Comparison of ENCODE assay signal across 19 cellular contexts in genomic region chr19:46022431-46023310, GRCh38. TPM values are rescaled to one million over a fixed set of nuclear protein-coding genes. Genes with fewer than 3 reads are reported as not detected.
DNase-seq lines count a peak whose midpoint lies in the region; ATAC-seq and TF ChIP-seq lines count a peak whose summit lies in the region.
"Had no signal": no experiment of that assay in that cellular context is flagged by ENCODE, and none has a peak within 500 bp of the region (broad histone marks: within the 10 kb centered on the region; RNA-seq: fewer than 3 reads in every experiment).

Gene PGLYRP1 (minus strand): TSS chr19:46023053. CDS start chr19:46023021, 32 bp downstream.

- POLR2A ChIA-PET in CD4-positive, alpha-beta T cell (lab: Charles Lee), result interaction anchor here (0.5 kb wide), 1 partner anchor 166 kb away, joined by 3 read pairs; no protein-coding TSS in a partner anchor

- H3K4me3 Mint-ChIP-seq in CD4-positive, alpha-beta T cell, result peak within 1 kb of the TSS; percentile 45
- H3K4me3 Mint-ChIP-seq: activated CD4-positive, alpha-beta T cell treated with anti-CD3 and anti-CD28 coated beads, Interleukin-2, amount 10 ng/mL, durations not matched to agents 7 days and 5 days; brain; T-helper 1 cell treated with Interleukin-12 subunit alpha and Interleukin-12 subunit beta and Interleukin-4 antibody, amounts not matched to agents 30 μg/mL and 1 μg/mL, for 36 hours had no signal

- H3K27ac Mint-ChIP-seq in CD4-positive, alpha-beta T cell, result no peak within 1 kb of the TSS
- H3K27ac Mint-ChIP-seq: activated CD4-positive, alpha-beta T cell treated with anti-CD3 and anti-CD28 coated beads, Interleukin-2, amount 10 ng/mL, durations not matched to agents 7 days and 5 days; T-helper 1 cell treated with Interleukin-12 subunit alpha and Interleukin-12 subunit beta and Interleukin-4 antibody, amounts not matched to agents 30 μg/mL and 1 μg/mL, for 36 hours had no signal

- CTCF ChIA-PET in CD4-positive, alpha-beta T cell (lab: Charles Lee), result no interaction called here

- no peak for ATAC-seq in CD4-positive, alpha-beta T cell (ENCODE audit: poor library complexity)
- ATAC-seq in left lobe of liver (no peak), HG02970 (IDR thresholded peaks at IDR 0.05; ENCODE audit: low FRiP score, unreplicated experiment) (no peak)
- ATAC-seq: left ventricle myocardium superior, Panc1 had no signal

- no peak within 1 kb of the TSS for H3K27ac ChIP-seq in CD4-positive, alpha-beta T cell (ENCODE audit: low read depth, low read length)
- no peak within 1 kb of the TSS for H3K27ac ChIP-seq in sigmoid colon
- H3K27ac ChIP-seq: colonic mucosa, testis had no signal

- no peaks in the 10 kb centered on the region for H3K36me3 Mint-ChIP-seq in CD4-positive, alpha-beta T cell (ENCODE audit: low read depth)

- no peak for DNase-seq in CD4-positive, alpha-beta T cell
- DNase-seq in NB4 (ENCODE audit: low read depth) (peak; percentile 20), left lobe of liver (ENCODE audit: low spot score) (peak; percentile 45), sigmoid colon (peak; percentile 65), HPDE6-E6E7 (ENCODE audit: extremely low spot score) (no peak), DMS153 (lab: John Stamatoyannopoulos, UW) (no peak)
- DNase-seq: activated CD4-positive, alpha-beta T cell treated with anti-CD3 and anti-CD28 coated beads, Interleukin-2, amount 10 ng/mL, durations not matched to agents 7 days and 5 days; activated gamma-delta T cell; colonic mucosa; DND-41; left ventricle myocardium superior; NCI-H1417; NCI-H774 had no signal

- H3K4me1 Mint-ChIP-seq in CD4-positive, alpha-beta T cell (ENCODE audit: low read depth), result peaks cover 18% of the 10 kb centered on the region

- TF ChIP-seq CTCF in CD4-positive, alpha-beta T cell (IDR thresholded peaks at IDR 0.05), result no peak
- TF ChIP-seq CTCF in NB4 (IDR thresholded peaks at IDR 0.05; ENCODE audit: low read depth, low read length) (no peak), sigmoid colon (IDR thresholded peaks at IDR 0.05) (no peak)

- intact Hi-C loops in CD4-positive, alpha-beta T cell (cut with DNase I, micrococcal nuclease), result no loop called here
- intact Hi-C loops in sigmoid colon (cut with DNase I), result no loop called here

- H3K36me3 ChIP-seq in sigmoid colon, result no peaks in the 10 kb centered on the region
- H3K36me3 ChIP-seq: colonic mucosa had no signal

- H3K4me1 ChIP-seq in sigmoid colon, result no peaks in the 10 kb centered on the region
- H3K4me1 ChIP-seq: colonic mucosa, testis had no signal

- H3K27me3 ChIP-seq in CD4-positive, alpha-beta T cell (ENCODE audit: control insufficient read depth, insufficient read depth, low read length), result peaks cover 6% of the 10 kb centered on the region
- H3K27me3 ChIP-seq in sigmoid colon, result peaks cover 11 to 55% (median 35%) of the 10 kb centered on the region in 3 donors
- H3K27me3 ChIP-seq: testis had no signal

- WGBS in sigmoid colon, 2 donors, result 24 to 37% methylated on average over 47 of the region's 47 CpGs

- no peaks in the 10 kb centered on the region for H3K9me3 ChIP-seq in CD4-positive, alpha-beta T cell (ENCODE audit: control insufficient read depth, low read length)
- no peaks in the 10 kb centered on the region for H3K9me3 ChIP-seq in sigmoid colon
- H3K9me3 ChIP-seq: colonic mucosa, testis had no signal

- TF ChIP-seq POLR2A in NB4 (IDR thresholded peaks at IDR 0.05; ENCODE audit: extremely low read depth, insufficient read length), result no peak
- no peak for TF ChIP-seq POLR2A in sigmoid colon (IDR thresholded peaks at IDR 0.05)

- TF ChIP-seq EP300 in sigmoid colon (IDR thresholded peaks at IDR 0.05), result no peak

- no peak within 1 kb of the TSS for H3K4me3 ChIP-seq in NB4 (ENCODE audit: low read depth, low read length)
- no peak within 1 kb of the TSS for H3K4me3 ChIP-seq in sigmoid colon
- H3K4me3 ChIP-seq: colonic mucosa, testis had no signal

- no peaks in the 10 kb centered on the region for H3K9me3 Mint-ChIP-seq in CD4-positive, alpha-beta T cell
- H3K9me3 Mint-ChIP-seq: activated CD4-positive, alpha-beta T cell treated with anti-CD3 and anti-CD28 coated beads, Interleukin-2, amount 10 ng/mL, durations not matched to agents 7 days and 5 days; T-helper 1 cell treated with Interleukin-12 subunit alpha and Interleukin-12 subunit beta and Interleukin-4 antibody, amounts not matched to agents 30 μg/mL and 1 μg/mL, for 36 hours had no signal

- peaks cover 32% of the 10 kb centered on the region for H3K27me3 Mint-ChIP-seq in CD4-positive, alpha-beta T cell

RNA-seq across cellular contexts. Expression of gene PGLYRP1, which starts in this region (rescaled TPM):
- not detected for total RNA-seq in CD4-positive, alpha-beta T cell
- total RNA-seq in left lobe of liver, result 0.43 TPM
- total RNA-seq in sigmoid colon, result not detected
- polyA plus RNA-seq in sigmoid colon, result under 1 TPM in 1 of 3 donors, not detected in 2; 0.12 TPM
- total RNA-seq: activated CD4-positive, alpha-beta T cell treated with anti-CD3 and anti-CD28 coated beads, Interleukin-2, amount 10 ng/mL, durations not matched to agents 7 days and 5 days; colonic mucosa; SK-MEL-5; testis had no signal

Comparison
In these comparisons a context has a peak if more than half of its experiments do, and no peak if none do; other contexts are left out.
1. Peak in DNase-seq in left lobe of liver; RNA of the gene not detected or under 1 TPM.
2. Peak in DNase-seq in sigmoid colon; RNA of the gene not detected or under 1 TPM.